ENCODE assay signal across 8 cellular contexts in the genomic region with DNA sequence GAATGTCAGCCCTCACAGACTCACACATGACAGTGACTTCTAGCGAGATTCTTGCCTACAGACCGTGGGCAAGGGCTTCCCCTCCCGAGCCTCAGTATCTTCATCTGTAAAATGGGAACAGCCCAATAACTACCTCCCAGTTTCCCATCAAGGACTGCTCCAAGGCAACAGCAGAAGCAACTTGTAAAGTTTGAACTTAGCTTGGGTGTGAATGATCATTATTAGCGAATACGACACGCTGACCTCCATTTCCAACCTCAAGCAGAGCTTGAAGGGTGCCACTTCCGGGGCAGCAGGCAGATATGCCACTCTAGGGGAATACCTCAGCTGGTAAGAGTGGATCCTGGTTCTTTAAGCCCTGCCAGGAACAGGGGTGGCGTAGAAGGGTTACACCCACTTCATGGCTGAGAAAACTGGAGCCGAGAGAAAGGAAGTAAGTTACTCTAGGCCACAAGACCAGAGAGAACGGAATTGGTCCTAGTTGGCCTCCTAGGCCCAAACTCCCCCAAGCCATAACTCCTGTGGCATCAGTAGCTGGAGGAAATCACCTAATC. TPM values are rescaled to one million over a fixed set of nuclear protein-coding genes. Genes with fewer than 3 reads are reported as not detected.
DNase-seq lines count a peak whose midpoint lies in the region; ATAC-seq lines count a peak whose summit lies in the region.

No MANE protein-coding gene starts in this region.

- no peaks in the 10 kb centered on the region for H3K9me3 ChIP-seq in mucosa of stomach (ENCODE audit: control insufficient read depth, low read length)

- H3K9me3 Mint-ChIP-seq in activated T-cell treated with anti-CD3 and anti-CD28 coated beads, Interleukin-2, amount 50 U/mL, for 4 hours = no peaks in the 10 kb centered on the region
- no peaks in the 10 kb centered on the region for H3K9me3 Mint-ChIP-seq in dendritic cell treated with granulocyte-macrophage colony-stimulating factor and Interleukin-4, amounts not matched to agents 40 ng/mL and 50 ng/mL, for 4 days

- peaks cover 10% of the 10 kb centered on the region for H3K36me3 ChIP-seq in mucosa of stomach (ENCODE audit: control insufficient read depth, insufficient read depth, low read length)

- no peaks in the 10 kb centered on the region for H3K27me3 ChIP-seq in mucosa of stomach (ENCODE audit: control insufficient read depth, insufficient read depth, low read length)

- H3K4me1 Mint-ChIP-seq in activated T-cell treated with anti-CD3 and anti-CD28 coated beads, Interleukin-2, amount 50 U/mL, for 4 hours (ENCODE audit: low read depth) = peaks cover 58% of the 10 kb centered on the region
- H3K4me1 Mint-ChIP-seq in dendritic cell treated with granulocyte-macrophage colony-stimulating factor and Interleukin-4, amounts not matched to agents 40 ng/mL and 50 ng/mL, for 4 days (ENCODE audit: low read depth) = peaks cover 61% of the 10 kb centered on the region

- H3K27me3 Mint-ChIP-seq in activated T-cell treated with anti-CD3 and anti-CD28 coated beads, Interleukin-2, amount 50 U/mL, for 4 hours (ENCODE audit: low read depth) = no peaks in the 10 kb centered on the region
- no peaks in the 10 kb centered on the region for H3K27me3 Mint-ChIP-seq in dendritic cell treated with granulocyte-macrophage colony-stimulating factor and Interleukin-4, amounts not matched to agents 40 ng/mL and 50 ng/mL, for 4 days

- H3K27ac Mint-ChIP-seq in dendritic cell treated with granulocyte-macrophage colony-stimulating factor and Interleukin-4, amounts not matched to agents 40 ng/mL and 50 ng/mL, for 4 days = peak overlapping the region; percentile 96

- DNase-seq in activated T-cell treated with anti-CD3 and anti-CD28 coated beads, Interleukin-2, amount 50 U/mL, for 4 hours = no peak
- DNase-seq in activated T-cell treated with anti-CD3 and anti-CD28 coated beads for 4 hours (no peak), SIG-M5 (lab: John Stamatoyannopoulos, UW) (peak; percentile 43), SHP77 treated with DMSO at 0.1 percent for 48 hours (lab: John Stamatoyannopoulos, UW) (no peak), foreskin melanocyte (no peak)

- peaks cover 38% of the 10 kb centered on the region for H3K4me1 ChIP-seq in mucosa of stomach (ENCODE audit: control insufficient read depth, insufficient read depth, low read length)

- H3K9ac ChIP-seq in mucosa of stomach (ENCODE audit: low read length) = peak overlapping the region; percentile 93

- H3K4me3 ChIP-seq in mucosa of stomach (ENCODE audit: low read length) = peak overlapping the region; percentile 64

- intact Hi-C loops in dendritic cell treated with granulocyte-macrophage colony-stimulating factor and Interleukin-4, amounts not matched to agents 40 ng/mL and 50 ng/mL, for 4 days (cut with micrococcal nuclease) = loop anchor here (1.0 to 10.0 kb wide), 4 partner anchors 39 to 150 kb away; a partner anchor contains a TSS

- peaks cover 4% of the 10 kb centered on the region for H3K36me3 Mint-ChIP-seq in activated T-cell treated with anti-CD3 and anti-CD28 coated beads, Interleukin-2, amount 50 U/mL, for 4 hours (ENCODE audit: insufficient read depth)
- H3K36me3 Mint-ChIP-seq in dendritic cell treated with granulocyte-macrophage colony-stimulating factor and Interleukin-4, amounts not matched to agents 40 ng/mL and 50 ng/mL, for 4 days (ENCODE audit: low read depth) = peaks cover 69% of the 10 kb centered on the region

- no peak for ATAC-seq in activated T-cell treated with anti-CD3 and anti-CD28 coated beads, Interleukin-2, amount 50 U/mL, for 4 hours
- no peak for ATAC-seq in HG02938 (IDR thresholded peaks at IDR 0.05; ENCODE audit: unreplicated experiment)

- peak overlapping the region; percentile 97 for H3K4me3 Mint-ChIP-seq in activated T-cell treated with anti-CD3 and anti-CD28 coated beads, Interleukin-2, amount 50 U/mL, for 4 hours
- peak overlapping the region; percentile 94 for H3K4me3 Mint-ChIP-seq in dendritic cell treated with granulocyte-macrophage colony-stimulating factor and Interleukin-4, amounts not matched to agents 40 ng/mL and 50 ng/mL, for 4 days

RNA-seq across cellular contexts. Expression of a gene that starts 2.0 kb away (rescaled TPM):
- total RNA-seq in activated T-cell treated with anti-CD3 and anti-CD28 coated beads, Interleukin-2, amount 50 U/mL, for 4 hours = 10 to 100 TPM; 55.0 to 58.5 (median 58.4) TPM

RNA-seq across cellular contexts. Expression of a gene that starts 14.0 kb away (rescaled TPM):
- total RNA-seq in activated T-cell treated with anti-CD3 and anti-CD28 coated beads, Interleukin-2, amount 50 U/mL, for 4 hours = under 1 TPM; 0.29 to 0.43 (median 0.33) TPM
